In genomic region chr5:179055436-179055835, GRCh38 we compare ENCODE assay signal across 20 cellular contexts.
"Had no signal": no experiment of that assay in that cellular context is flagged by ENCODE, and none has a peak within 500 bp of the region (broad histone marks: within the 10 kb centered on the region; RNA-seq: fewer than 3 reads in every experiment).

No MANE protein-coding gene starts in this region.

- H3K4me1 ChIP-seq: colonic mucosa, foreskin keratinocyte, left lung, lower lobe of right lung had no signal

- DNase-seq: colonic mucosa; cortex of kidney; effector CD8-positive, alpha-beta T cell; effector memory CD8-positive, alpha-beta T cell; endodermal cell; foreskin keratinocyte; heart left ventricle; hypothalamus; immature natural killer cell; left cardiac atrium; left lung; left ventricle myocardium superior; lower lobe of right lung; mesenchymal stem cell; mucosa of descending colon; naive B cell had no signal

- H3K27me3 ChIP-seq: colonic mucosa, esophagus muscularis mucosa, foreskin keratinocyte, gastroesophageal sphincter, heart left ventricle, hepatocyte, left lung had no signal

- H3K79me2 ChIP-seq: hepatocyte had no signal

- H3K27ac Mint-ChIP-seq: dendritic cell treated with granulocyte-macrophage colony-stimulating factor and Interleukin-4, amounts not matched to agents 40 ng/mL and 50 ng/mL, for 4 days; effector memory CD8-positive, alpha-beta T cell; endodermal cell; immature natural killer cell; naive B cell had no signal

- H3K4me1 Mint-ChIP-seq: endodermal cell had no signal

- H3K27ac ChIP-seq: colonic mucosa, esophagus muscularis mucosa, foreskin keratinocyte, gastroesophageal sphincter, heart left ventricle, hepatocyte, left lung, lower lobe of right lung had no signal

- ATAC-seq: effector memory CD8-positive, alpha-beta T cell; foreskin keratinocyte; gastroesophageal sphincter; heart left ventricle; left cardiac atrium; left lung; left ventricle myocardium superior; lower lobe of right lung; mucosa of descending colon had no signal

- H3K9me3 Mint-ChIP-seq: effector memory CD8-positive, alpha-beta T cell had no signal

- H2AFZ ChIP-seq: hepatocyte had no signal

- H3K4me2 ChIP-seq: hepatocyte had no signal

- H3K36me3 ChIP-seq: colonic mucosa, esophagus muscularis mucosa, gastroesophageal sphincter, heart left ventricle, left lung, lower lobe of right lung had no signal

- H3K4me3 ChIP-seq: colonic mucosa, esophagus muscularis mucosa, gastroesophageal sphincter, heart left ventricle, hepatocyte, left lung, lower lobe of right lung, mucosa of descending colon had no signal

- H3K36me3 Mint-ChIP-seq: immature natural killer cell had no signal

- H3K4me3 Mint-ChIP-seq: dendritic cell treated with granulocyte-macrophage colony-stimulating factor and Interleukin-4, amounts not matched to agents 40 ng/mL and 50 ng/mL, for 4 days; effector memory CD8-positive, alpha-beta T cell; endodermal cell; immature natural killer cell; naive B cell had no signal
